In the genomic region with DNA sequence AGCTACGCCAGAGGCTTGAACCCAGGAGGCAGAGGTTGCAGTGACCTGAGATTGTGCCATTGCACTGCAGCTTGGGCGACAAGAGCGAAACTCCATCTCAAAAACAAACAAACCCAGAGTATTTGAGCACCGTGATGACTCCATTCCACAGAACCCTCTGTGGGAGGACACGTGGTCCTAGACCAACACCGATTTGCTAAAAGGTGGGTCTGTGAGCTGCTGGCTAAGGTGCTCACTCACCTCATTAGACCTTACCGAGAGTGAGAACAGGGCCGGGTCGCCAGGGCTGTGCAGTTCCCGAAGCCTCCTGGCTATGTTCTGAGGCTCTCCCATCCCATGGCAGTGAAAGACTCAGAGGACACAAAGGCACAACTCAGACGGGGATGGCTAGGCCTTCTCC, we compare ENCODE assay signal across 23 cellular contexts. TPM values are rescaled to one million over a fixed set of nuclear protein-coding genes. Genes with fewer than 3 reads are reported as not detected.
DNase-seq lines count a peak whose midpoint lies in the region; ATAC-seq and TF ChIP-seq lines count a peak whose summit lies in the region.
"Had no signal": no experiment of that assay in that cellular context is flagged by ENCODE, and none has a peak within 500 bp of the region (broad histone marks: within the 10 kb centered on the region; RNA-seq: fewer than 3 reads in every experiment).

No MANE protein-coding gene starts in this region.

- no peaks in the 10 kb centered on the region for H3K27me3 ChIP-seq in IMR-90 (ENCODE audit: control insufficient read depth, insufficient read depth, low read length)
- no peaks in the 10 kb centered on the region for H3K27me3 ChIP-seq in ascending aorta
- H3K27me3 ChIP-seq in right lobe of liver, result no peaks in the 10 kb centered on the region
- H3K27me3 ChIP-seq in endodermal cell (ENCODE audit: control insufficient read depth, insufficient read depth, low read length, poor library complexity, severe bottlenecking), result no peaks in the 10 kb centered on the region
- H3K27me3 ChIP-seq: tibial nerve had no signal

- H3K4me3 ChIP-seq in IMR-90 (ENCODE audit: insufficient read depth, low read depth, low read length) (no peak overlapping the region), ascending aorta (no peak overlapping the region), right lobe of liver (no peak overlapping the region), endodermal cell (ENCODE audit: low read length) (no peak overlapping the region)
- H3K4me3 ChIP-seq: tibial nerve had no signal

- TF ChIP-seq CTCF in IMR-90 (conservative IDR thresholded peaks at IDR 0.05; ENCODE audit: low read depth, low read length) (no peak), ascending aorta (IDR thresholded peaks at IDR 0.05) (no peak), right lobe of liver (IDR thresholded peaks at IDR 0.05) (no peak), endodermal cell (conservative IDR thresholded peaks at IDR 0.05) (no peak)

- no peak overlapping the region for H3K27ac Mint-ChIP-seq in endodermal cell
- H3K27ac Mint-ChIP-seq: activated naive CD4-positive, alpha-beta T cell treated with anti-CD3 and anti-CD28 coated beads, Interleukin-2, amount 50 U/mL, for 72 hours; WTC11 had no signal

- H3K4me1 ChIP-seq in IMR-90 (ENCODE audit: control insufficient read depth, insufficient read depth, low read length), result peaks cover 42% of the 10 kb centered on the region
- peaks cover 22 to 62% of the 10 kb centered on the region in 2 donors for H3K4me1 ChIP-seq in ascending aorta
- peaks cover 0 to 49% (median 11%) of the 10 kb centered on the region in 4 donors for H3K4me1 ChIP-seq in right lobe of liver
- no peaks in the 10 kb centered on the region for H3K4me1 ChIP-seq in endodermal cell (ENCODE audit: control insufficient read depth, insufficient read depth, low read length)

- H2BK120ac ChIP-seq in IMR-90 (ENCODE audit: low read depth, low read length), result peak overlapping the region; percentile 98

- POLR2A ChIA-PET in IMR-90 (lab: Charles Lee; ENCODE audit: unreplicated experiment), result no interaction called here

- peak overlapping the region; percentile 60 for H2BK20ac ChIP-seq in IMR-90 (ENCODE audit: low read depth, low read length)

- H3K9me1 ChIP-seq in IMR-90 (ENCODE audit: insufficient read depth, low read length), result peaks cover 38% of the 10 kb centered on the region

- H2AK9ac ChIP-seq in IMR-90 (replicated peaks; ENCODE audit: low read depth, low read length, poor library complexity), result peak overlapping the region; percentile 53

- WGBS in IMR-90 (ENCODE audit: extremely low coverage in 2 of 2, insufficient read length in 1 of 2), 2 experiments, result 88% methylated on average over 6 of the region's 11 CpGs; no CpG with 5 or more reads in 1 of the 2 experiments
- 40% methylated on average over 3 of the region's 11 CpGs for WGBS in right lobe of liver (ENCODE audit: insufficient coverage, low coverage, low lambda C conversion rate, missing lambda C conversion rate)
- 83 to 85% methylated on average over 8 to 11 of the region's 11 CpGs for WGBS in endodermal cell (ENCODE audit: insufficient coverage in 1 of 2, insufficient read length in 1 of 2), 2 experiments

- no peak overlapping the region for H3K56ac ChIP-seq in IMR-90 (ENCODE audit: extremely low read depth, insufficient read depth, low read length)

- peak overlapping the region; percentile 94 for H2BK5ac ChIP-seq in IMR-90 (ENCODE audit: low read depth, low read length, poor library complexity, severe bottlenecking)

- H4K8ac ChIP-seq in IMR-90 (ENCODE audit: low read depth in 2 of 2, low read length in 2 of 2), result peak overlapping the region in 1 of 2 experiments; percentile 81; a peak in 2 of 4 replicates

- H3K9me3 ChIP-seq in IMR-90 (ENCODE audit: control insufficient read depth, insufficient read depth, low read length) (no peaks in the 10 kb centered on the region), ascending aorta (no peaks in the 10 kb centered on the region), right lobe of liver (no peaks in the 10 kb centered on the region), endodermal cell (ENCODE audit: control insufficient read depth, low read length) (no peaks in the 10 kb centered on the region)
- H3K9me3 ChIP-seq: tibial nerve had no signal

- peak overlapping the region; percentile 97 for H3K27ac ChIP-seq in IMR-90 (ENCODE audit: insufficient read depth, low read length)
- H3K27ac ChIP-seq in ascending aorta, result peak overlapping the region; percentile 91 to 96
- H3K27ac ChIP-seq in right lobe of liver, result peak overlapping the region in 2 of 3 donors; percentile 66 to 76
- peak overlapping the region; percentile 2 for H3K27ac ChIP-seq in temporal lobe (ENCODE audit: low read depth, low read length)
- H3K27ac ChIP-seq in endodermal cell (ENCODE audit: low read depth, low read length), result no peak overlapping the region

- BruUV-seq in IMR-90 (replicated peaks; lab: Mats Ljungman, UMichigan), result no TSS peak

- H3K4me1 Mint-ChIP-seq in endodermal cell, result peaks cover 6% of the 10 kb centered on the region

- peaks cover 3% of the 10 kb centered on the region; the same call in 1 of the 2 replicates for H4K20me1 ChIP-seq in IMR-90 (ENCODE audit: insufficient read depth, low read length)

- H3K9ac ChIP-seq in IMR-90 (ENCODE audit: low read depth, low read length), result no peak overlapping the region
- no peak overlapping the region for H3K9ac ChIP-seq in endodermal cell (ENCODE audit: extremely low read depth, low read length, poor library complexity, severe bottlenecking)

- H2AK5ac ChIP-seq in IMR-90 (ENCODE audit: low read depth, low read length), result peak overlapping the region; percentile 80

- CTCF ChIA-PET in IMR-90 (lab: Yijun Ruan, JAX), result no interaction called here

- H3K36me3 ChIP-seq in IMR-90 (ENCODE audit: control insufficient read depth, insufficient read depth, low read length), result peaks cover 8% of the 10 kb centered on the region
- H3K36me3 ChIP-seq in ascending aorta, result peaks cover 0 to 14% of the 10 kb centered on the region in 2 donors
- peaks cover 0 to 6% (median 2%) of the 10 kb centered on the region in 4 donors for H3K36me3 ChIP-seq in right lobe of liver
- H3K36me3 ChIP-seq in endodermal cell (ENCODE audit: control insufficient read depth, insufficient read depth, low read length), result no peaks in the 10 kb centered on the region

- TF ChIP-seq RAD21 in IMR-90 (IDR thresholded peaks at IDR 0.05; ENCODE audit: low read length), result no peak

- no peak for ATAC-seq in IMR-90 (ENCODE audit: low read depth)
- ATAC-seq in right lobe of liver, result peak; percentile 16 to 65 (median 26)
- ATAC-seq in GM21619 (IDR thresholded peaks at IDR 0.05; ENCODE audit: unreplicated experiment), result no peak
- no peak for ATAC-seq in GM18870 (IDR thresholded peaks at IDR 0.05; ENCODE audit: unreplicated experiment)
- ATAC-seq: activated naive CD4-positive, alpha-beta T cell treated with anti-CD3 and anti-CD28 coated beads, Interleukin-2, amount 50 U/mL, for 72 hours; WTC11 had no signal

- intact Hi-C loops in IMR-90 (cut with micrococcal nuclease) (loop anchor here (5.0 kb wide), 1 partner anchor 36 kb away; no protein-coding TSS in a partner anchor), ascending aorta (cut with DNase I) (no loop called here), right lobe of liver (cut with DNase I) (no loop called here)

- H3K36me3 Mint-ChIP-seq in endodermal cell (ENCODE audit: low read depth), result no peaks in the 10 kb centered on the region
- H3K36me3 Mint-ChIP-seq: WTC11 had no signal

- peak overlapping the region; percentile 90 for H3K14ac ChIP-seq in IMR-90 (replicated peaks; ENCODE audit: low read depth, low read length)

- H2BK15ac ChIP-seq in IMR-90 (ENCODE audit: low read depth, low read length), result peak overlapping the region; percentile 95; the same call in 2 of the 3 replicates

- no peak overlapping the region for H3K4me2 ChIP-seq in IMR-90 (ENCODE audit: low read depth, low read length)

- H4K5ac ChIP-seq in IMR-90 (ENCODE audit: low read depth, low read length), result peak overlapping the region; percentile 88

- peak overlapping the region; percentile 96 for H4K91ac ChIP-seq in IMR-90 (ENCODE audit: insufficient read depth, low read depth, low read length)

- H3K23ac ChIP-seq in IMR-90 (ENCODE audit: low read depth, low read length), result peak overlapping the region; percentile 63; the same call in 1 of the 2 replicates

- in situ Hi-C loops in IMR-90 (cut with MboI; ENCODE audit: low sequenced_read_pairs), result no loop called here

- dilution Hi-C loops in IMR-90 (cut with HindIII; ENCODE audit: low sequenced_read_pairs, unreplicated experiment), result no loop called here

- DNase-seq in IMR-90, result no peak
- DNase-seq in ascending aorta (ENCODE audit: low spot score in 2 of 2), result no peak
- DNase-seq in right lobe of liver, result peak in 2 of 3 donors; percentile 62 to 76
- no peak for DNase-seq in endodermal cell
- no peak for DNase-seq in retina
- DNase-seq: activated CD4-positive, alpha-beta T cell treated with anti-CD3 and anti-CD28 coated beads, Interleukin-2, amount 50 U/mL, for 4 hours; CD8-positive, alpha-beta memory T cell; effector CD4-positive, alpha-beta T cell; mesenchymal stem cell; NCI-H1105 treated with DMSO at 0.1 percent for 48 hours; NCI-H2029 treated with DMSO at 0.1 percent for 48 hours; NCI-H446; NCI-H82; SHP77; stimulated activated CD4-positive, alpha-beta T cell treated with anti-CD3 and anti-CD28 coated beads, Interleukin-4, amount 100 ng/mL, for 4 hours; stimulated activated naive CD4-positive, alpha-beta T cell treated with Interleukin-2 at 50 U/mL for 16 hours; SW 1271 had no signal

- peaks cover 63 to 69% of the 10 kb centered on the region in 2 experiments for H3K79me1 ChIP-seq in IMR-90 (ENCODE audit: low read depth in 1 of 2, low read length in 2 of 2)

- peak overlapping the region; percentile 93 for H3K4ac ChIP-seq in IMR-90 (ENCODE audit: low read depth, low read length)

- TF ChIP-seq POLR2A in IMR-90 (IDR thresholded peaks at IDR 0.05; ENCODE audit: low read depth, low read length) (no peak), right lobe of liver (IDR thresholded peaks at IDR 0.05) (peak; percentile 80)

- no peaks in the 10 kb centered on the region for H3K9me3 Mint-ChIP-seq in endodermal cell
- H3K9me3 Mint-ChIP-seq: activated naive CD4-positive, alpha-beta T cell treated with anti-CD3 and anti-CD28 coated beads, Interleukin-2, amount 50 U/mL, for 72 hours; CD8-positive, alpha-beta memory T cell; WTC11 had no signal

- peak overlapping the region; percentile 80 for H3K18ac ChIP-seq in IMR-90 (ENCODE audit: low read depth, low read length)

- H3K4me3 Mint-ChIP-seq in endodermal cell, result no peak overlapping the region
- H3K4me3 Mint-ChIP-seq: CD8-positive, alpha-beta memory T cell; WTC11 had no signal

- H3K27me3 Mint-ChIP-seq in endodermal cell (ENCODE audit: insufficient read depth), result no peaks in the 10 kb centered on the region
- H3K27me3 Mint-ChIP-seq: CD8-positive, alpha-beta memory T cell had no signal

- no peak overlapping the region for H2AFZ ChIP-seq in IMR-90 (replicated peaks; ENCODE audit: low read length, poor library complexity)

RNA-seq across cellular contexts. Expression of gene ABHD2, which starts 17.9 kb away (rescaled TPM):
- 56.9 and 62.9 TPM in 2 replicates for total RNA-seq in IMR-90 (2012; rRNA removed)
- 29.4 and 31.2 TPM in 2 replicates for polyA plus RNA-seq in IMR-90 (2012; rRNA removed)
- 5.6 and 10.7 TPM in 2 replicates for polyA plus RNA-seq in IMR-90 (2012; cell fraction: cytosol; rRNA removed)
- polyA plus RNA-seq in IMR-90 (2012; cell fraction: nucleus; rRNA removed; ENCODE audit: low replicate concordance), result 13.8 and 16.1 TPM in 2 replicates
- 228 TPM for total RNA-seq in ascending aorta
- total RNA-seq in right lobe of liver, result 100 to 1,000 TPM; 136 to 392 (median 315) TPM
- 51.6 TPM for total RNA-seq in temporal lobe
- 10 to 100 TPM; 24.1 to 26.0 TPM for total RNA-seq in endodermal cell
- polyA plus RNA-seq in endodermal cell (2013, experiment 1 of 2), result 18.6 TPM
- polyA plus RNA-seq in endodermal cell (2013, experiment 2 of 2), result 18.1 TPM

Comparison
In these comparisons a context has a peak if more than half of its experiments do, and no peak if none do; other contexts are left out.
1. ATAC-seq: peak in right lobe of liver (4 of 4); none in IMR-90 (single experiment), GM21619 (single experiment) and GM18870 (single experiment).
2. DNase-seq: peak in right lobe of liver (2 of 3); none in IMR-90 (single experiment), ascending aorta (0 of 2), endodermal cell (single experiment) and retina (single experiment).